ENCODE assay signal across 9 cellular contexts in the genomic region with DNA sequence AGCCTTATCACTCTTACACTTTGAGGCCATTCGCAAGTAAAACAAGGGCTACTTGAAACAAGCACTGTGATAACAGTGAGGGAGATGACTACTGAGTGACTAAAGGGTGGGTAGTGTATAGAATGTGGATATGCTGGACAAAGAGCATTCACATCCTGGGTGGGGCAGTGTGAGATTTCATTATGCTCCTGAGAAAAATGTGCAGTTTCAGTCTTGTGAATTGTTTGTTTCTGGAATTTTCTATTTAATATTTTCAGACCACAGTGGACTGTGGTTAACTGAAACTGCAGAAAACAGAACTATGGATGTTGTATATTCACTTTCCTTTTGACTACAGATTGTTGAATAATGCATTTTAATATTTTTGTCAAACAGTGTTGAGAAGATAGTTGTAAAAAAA. TPM values are rescaled to one million over a fixed set of nuclear protein-coding genes. Genes with fewer than 3 reads are reported as not detected.
DNase-seq lines count a peak whose midpoint lies in the region; ATAC-seq and TF ChIP-seq lines count a peak whose summit lies in the region.
"Had no signal": no experiment of that assay in that cellular context is flagged by ENCODE, and none has a peak within 500 bp of the region (broad histone marks: within the 10 kb centered on the region; RNA-seq: fewer than 3 reads in every experiment).

No MANE protein-coding gene starts in this region.

- H3K27me3 ChIP-seq in CD4-positive, alpha-beta T cell (ENCODE audit: control insufficient read depth, insufficient read depth, low read length): no peaks in the 10 kb centered on the region
- H3K27me3 ChIP-seq in suprapubic skin: no peaks in the 10 kb centered on the region

- H3K4me3 ChIP-seq in suprapubic skin: no peak overlapping the region

- no peaks in the 10 kb centered on the region for H3K4me1 ChIP-seq in suprapubic skin

- CTCF ChIA-PET in CD4-positive, alpha-beta T cell (lab: Charles Lee): no interaction called here

- H3K9me3 Mint-ChIP-seq in CD4-positive, alpha-beta T cell: peaks cover 7% of the 10 kb centered on the region

- H3K27ac Mint-ChIP-seq in CD4-positive, alpha-beta T cell: no peak overlapping the region

- no peak overlapping the region for H3K27ac ChIP-seq in CD4-positive, alpha-beta T cell (ENCODE audit: low read depth, low read length)
- H3K27ac ChIP-seq in suprapubic skin: no peak overlapping the region

- H3K9me3 ChIP-seq in CD4-positive, alpha-beta T cell (ENCODE audit: control insufficient read depth, low read length): peaks cover 7% of the 10 kb centered on the region
- no peaks in the 10 kb centered on the region for H3K9me3 ChIP-seq in suprapubic skin

- TF ChIP-seq EP300 in suprapubic skin (IDR thresholded peaks at IDR 0.05): no peak

- H3K4me1 Mint-ChIP-seq in CD4-positive, alpha-beta T cell (ENCODE audit: low read depth): peaks cover 38% of the 10 kb centered on the region

- POLR2A ChIA-PET in CD4-positive, alpha-beta T cell (lab: Charles Lee): no interaction called here

- intact Hi-C loops in CD4-positive, alpha-beta T cell (cut with DNase I, micrococcal nuclease): no loop called here

- no peak for TF ChIP-seq POLR2A in suprapubic skin (IDR thresholded peaks at IDR 0.05)

- TF ChIP-seq CTCF in CD4-positive, alpha-beta T cell (IDR thresholded peaks at IDR 0.05): no peak
- TF ChIP-seq CTCF in suprapubic skin (IDR thresholded peaks at IDR 0.05): no peak

- peaks cover 94% of the 10 kb centered on the region for H3K36me3 Mint-ChIP-seq in CD4-positive, alpha-beta T cell (ENCODE audit: low read depth)

- no peak overlapping the region for H3K4me3 Mint-ChIP-seq in CD4-positive, alpha-beta T cell
- H3K4me3 Mint-ChIP-seq: activated naive CD8-positive, alpha-beta T cell had no signal

- no peaks in the 10 kb centered on the region for H3K27me3 Mint-ChIP-seq in CD4-positive, alpha-beta T cell
- H3K27me3 Mint-ChIP-seq: activated naive CD8-positive, alpha-beta T cell had no signal

- 100% methylated on average over 1 of the region's 1 CpG for WGBS in suprapubic skin

- peak; percentile 34 for DNase-seq in AG08396 (ENCODE audit: low spot score)
- no peak for DNase-seq in SW480 (ENCODE audit: low spot score)
- DNase-seq in CD4-positive, alpha-beta T cell: no peak
- DNase-seq in suprapubic skin (ENCODE audit: low spot score in 2 of 2): no peak
- DNase-seq in DMS53 treated with DMSO at 0.1 percent for 48 hours (lab: John Stamatoyannopoulos, UW; ENCODE audit: unreplicated experiment): no peak

- H3K36me3 ChIP-seq in suprapubic skin: peaks cover 34% of the 10 kb centered on the region

- ATAC-seq in GM21360 (IDR thresholded peaks at IDR 0.05; ENCODE audit: unreplicated experiment) (peak; percentile 74), HG03469 (IDR thresholded peaks at IDR 0.05; ENCODE audit: unreplicated experiment) (peak; percentile 82), esophagus mucosa (peak; percentile 93)
- no peak for ATAC-seq in CD4-positive, alpha-beta T cell (ENCODE audit: poor library complexity)

RNA-seq across cellular contexts. Expression of a gene that starts 25.1 kb away (rescaled TPM):
- total RNA-seq in esophagus mucosa (0.04 TPM), suprapubic skin (under 1 TPM in 1 of 4 donors, not detected in 3; 0.34 TPM)
- total RNA-seq in CD4-positive, alpha-beta T cell: under 1 TPM; 0.22 to 0.25 TPM
